15 cellular contexts compared by ENCODE assay signal in genomic region chr5:138990986-138991645, GRCh38.
"Had no signal": no experiment of that assay in that cellular context is flagged by ENCODE, and none has a peak within 500 bp of the region (broad histone marks: within the 10 kb centered on the region; RNA-seq: fewer than 3 reads in every experiment).

No MANE protein-coding gene starts in this region.

- DNase-seq: activated B cell treated with CpG ODN at 0.5 μM for 24 hours; activated CD4-positive, alpha-beta T cell treated with anti-CD3 and anti-CD28 coated beads, Interleukin-2, amount 10 ng/mL, durations not matched to agents 7 days and 5 days; activated CD8-positive, alpha-beta memory T cell treated with anti-CD3 and anti-CD28 coated beads for 24 hours; activated naive CD4-positive, alpha-beta T cell; activated T-cell treated with anti-CD3 and anti-CD28 coated beads for 4 hours; foreskin fibroblast; heart left ventricle; immature natural killer cell; nephron progenitor cell; ovary; stimulated activated CD4-positive, alpha-beta T cell treated with anti-CD3 and anti-CD28 coated beads, Interleukin-2, amount 100 ng/mL, for 24 hours; stomach; T-helper 2 cell had no signal

- H3K27me3 Mint-ChIP-seq: activated B cell treated with CpG ODN at 0.5 μM for 24 hours had no signal

- H3K36me3 ChIP-seq: ascending aorta, heart left ventricle, ovary, SJSA1 had no signal

- H3K27ac Mint-ChIP-seq: activated B cell treated with CpG ODN at 0.5 μM for 24 hours; activated CD4-positive, alpha-beta T cell treated with anti-CD3 and anti-CD28 coated beads, Interleukin-2, amount 10 ng/mL, durations not matched to agents 7 days and 5 days; immature natural killer cell; nephron progenitor cell had no signal

- H3K4me1 ChIP-seq: heart left ventricle, SJSA1, stomach had no signal

- H3K4me1 Mint-ChIP-seq: activated B cell treated with CpG ODN at 0.5 μM for 24 hours; activated CD4-positive, alpha-beta T cell treated with anti-CD3 and anti-CD28 coated beads, Interleukin-2, amount 10 ng/mL, durations not matched to agents 7 days and 5 days; immature natural killer cell; nephron progenitor cell had no signal

- H3K27ac ChIP-seq: ascending aorta, heart left ventricle, ovary, SJSA1, stomach had no signal

- H3K4me3 ChIP-seq: ascending aorta, heart left ventricle, ovary, SJSA1, stomach had no signal

- ATAC-seq: heart left ventricle had no signal

- H3K4me3 Mint-ChIP-seq: activated B cell treated with CpG ODN at 0.5 μM for 24 hours; activated CD4-positive, alpha-beta T cell treated with anti-CD3 and anti-CD28 coated beads, Interleukin-2, amount 10 ng/mL, durations not matched to agents 7 days and 5 days; immature natural killer cell; nephron progenitor cell had no signal

- H3K27me3 ChIP-seq: ascending aorta, heart left ventricle, ovary, SJSA1, stomach had no signal

- H3K9me3 ChIP-seq: ascending aorta, ovary, SJSA1, stomach had no signal
